ENCODE assay signal across 23 cellular contexts in genomic region chr6:159908940-159909339, GRCh38. TPM values are rescaled to one million over a fixed set of nuclear protein-coding genes. Genes with fewer than 3 reads are reported as not detected.
"Had no signal": no experiment of that assay in that cellular context is flagged by ENCODE, and none has a peak within 500 bp of the region (broad histone marks: within the 10 kb centered on the region; RNA-seq: fewer than 3 reads in every experiment).

No MANE protein-coding gene starts in this region.

- DNase-seq: activated CD4-positive, alpha-beta T cell treated with anti-CD3 and anti-CD28 coated beads for 48 hours; activated CD4-positive, alpha-beta T cell treated with anti-CD3 and anti-CD28 coated beads, Interleukin-2, amount 50 U/mL, for 4 hours; activated CD4-positive, CD25-positive, alpha-beta regulatory T cell treated with anti-CD3 and anti-CD28 coated beads, Interleukin-2, amount 50 U/mL, for 72 hours; activated naive CD4-positive, alpha-beta T cell treated with anti-CD3 and anti-CD28 coated beads, Interleukin-2, amount 50 U/mL, for 16 hours; activated naive CD8-positive, alpha-beta T cell treated with anti-CD3 and anti-CD28 coated beads, Interleukin-2, amount 10 ng/mL, durations not matched to agents 7 days and 5 days; activated T-cell treated with anti-CD3 and anti-CD28 coated beads for 4 hours; adrenal gland; anterior cingulate cortex; cerebellar nuclear complex; Kasumi-1; NCI-H1105; NCI-H1436; NCI-H1694 treated with DMSO at 0.1 percent for 48 hours; NCI-H2029 treated with DMSO at 0.1 percent for 48 hours; NCI-H510A treated with DMSO at 0.1 percent for 48 hours; NCI-H69; OCI-M1; Peyer's patch; Right ventricle myocardium superior had no signal

- H3K9me3 Mint-ChIP-seq: activated naive CD8-positive, alpha-beta T cell treated with anti-CD3 and anti-CD28 coated beads, Interleukin-2, amount 10 ng/mL, durations not matched to agents 7 days and 5 days had no signal

- H3K27ac ChIP-seq: adrenal gland, Peyer's patch, RWPE1 had no signal

- H3K9me3 ChIP-seq: adrenal gland, Peyer's patch had no signal

- H3K27me3 ChIP-seq: adrenal gland, Peyer's patch had no signal

- H3K36me3 Mint-ChIP-seq: activated naive CD8-positive, alpha-beta T cell treated with anti-CD3 and anti-CD28 coated beads, Interleukin-2, amount 10 ng/mL, durations not matched to agents 7 days and 5 days; WTC11 had no signal

- H3K36me3 ChIP-seq: adrenal gland, Peyer's patch had no signal

- H3K4me3 ChIP-seq: adrenal gland, Peyer's patch had no signal

- H3K4me3 Mint-ChIP-seq: activated naive CD8-positive, alpha-beta T cell treated with anti-CD3 and anti-CD28 coated beads, Interleukin-2, amount 10 ng/mL, durations not matched to agents 7 days and 5 days; T-helper 1 cell treated with Interleukin-12 subunit alpha and Interleukin-12 subunit beta and Interleukin-4 antibody, amounts not matched to agents 30 μg/mL and 1 μg/mL, for 36 hours; WTC11 had no signal

- H3K4me1 ChIP-seq: adrenal gland, Peyer's patch had no signal

- H3K27ac Mint-ChIP-seq: activated naive CD8-positive, alpha-beta T cell treated with anti-CD3 and anti-CD28 coated beads, Interleukin-2, amount 10 ng/mL, durations not matched to agents 7 days and 5 days; T-helper 1 cell treated with Interleukin-12 subunit alpha and Interleukin-12 subunit beta and Interleukin-4 antibody, amounts not matched to agents 30 μg/mL and 1 μg/mL, for 36 hours; WTC11 had no signal

- ATAC-seq: WTC11 had no signal

RNA-seq across cellular contexts. Expression of gene MAS1, which starts 18.2 kb away (rescaled TPM):
- total RNA-seq: activated naive CD8-positive, alpha-beta T cell treated with anti-CD3 and anti-CD28 coated beads, Interleukin-2, amount 10 ng/mL, durations not matched to agents 7 days and 5 days; adrenal gland; Peyer's patch; Right ventricle myocardium superior; SK-MEL-5 had no signal
